In the genomic region with DNA sequence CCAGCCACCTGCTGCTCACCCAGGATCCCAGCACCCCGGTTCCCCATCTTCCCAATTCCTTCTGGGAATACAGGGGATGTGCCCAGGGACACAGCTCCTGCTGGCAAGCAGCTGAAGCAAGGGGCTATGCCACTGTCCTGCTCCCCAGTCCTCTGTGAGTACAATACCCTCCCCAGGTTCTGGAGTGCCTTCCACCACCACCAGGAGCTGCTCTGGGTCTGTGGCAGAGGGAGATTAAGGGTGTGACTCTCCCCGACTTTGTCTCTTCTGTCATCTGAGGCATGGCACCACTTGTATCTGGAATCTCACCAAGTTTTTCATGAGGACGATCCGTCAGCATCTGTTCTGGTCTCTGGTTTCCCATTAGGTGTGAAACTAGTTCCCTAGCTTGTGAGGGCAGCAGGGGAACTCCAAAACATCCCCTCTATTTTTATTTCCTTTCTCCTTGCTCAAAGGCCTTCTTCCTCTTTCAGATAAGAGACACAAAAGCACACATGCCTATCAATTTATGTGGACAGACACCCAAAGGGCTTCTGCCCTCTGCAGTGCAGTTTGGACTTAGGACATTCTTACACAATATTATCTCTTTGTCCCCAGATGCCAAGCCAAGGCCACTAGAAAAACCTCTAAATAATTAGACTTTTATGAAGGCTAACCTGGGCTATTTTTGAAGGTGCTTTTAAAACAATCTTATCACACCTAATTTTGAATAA, we compare ENCODE assay signal across 11 cellular contexts. TPM values are rescaled to one million over a fixed set of nuclear protein-coding genes. Genes with fewer than 3 reads are reported as not detected.
A peak's percentile ranks its signal among the peaks of the same experiment; 100 is the strongest.
DNase-seq lines count a peak whose midpoint lies in the region; ATAC-seq and TF ChIP-seq lines count a peak whose summit lies in the region.
"Had no signal": no experiment of that assay in that cellular context is flagged by ENCODE, and none has a peak within 500 bp of the region (broad histone marks: within the 10 kb centered on the region; RNA-seq: fewer than 3 reads in every experiment).

No MANE protein-coding gene starts in this region.

- H4K20me1 ChIP-seq in Loucy (ENCODE audit: insufficient read depth, low read length, poor library complexity, severe bottlenecking) = peaks cover 11% of the 10 kb centered on the region

- H3K79me2 ChIP-seq in Loucy (ENCODE audit: insufficient read depth, low read length) = peaks cover 31% of the 10 kb centered on the region; the same call in 1 of the 2 replicates

- H3K36me3 ChIP-seq in GM06990 (ENCODE audit: control insufficient read depth, insufficient read depth, low read length) (no peaks in the 10 kb centered on the region), Loucy (ENCODE audit: insufficient read depth, low read length) (peaks cover 52% of the 10 kb centered on the region)

- no peak overlapping the region for H3K4me2 ChIP-seq in Loucy (ENCODE audit: low read depth, low read length, poor library complexity, severe bottlenecking)

- TF ChIP-seq CTCF in GM06990 (IDR thresholded peaks at IDR 0.05; ENCODE audit: insufficient read depth, low read length, poor library complexity, severe bottlenecking) (peak; percentile 34), Loucy (conservative IDR thresholded peaks at IDR 0.05; ENCODE audit: low read length) (peak; percentile 36), choroid plexus epithelial cell (conservative IDR thresholded peaks at IDR 0.05; ENCODE audit: low read depth, low read length) (peak; percentile 43), neural crest cell (conservative IDR thresholded peaks at IDR 0.05) (peak; percentile 31)

- H3K9me3 ChIP-seq in Loucy (ENCODE audit: insufficient read depth, low read depth, low read length) = no peaks in the 10 kb centered on the region

- H3K4me3 Mint-ChIP-seq in neural crest cell = no peak overlapping the region
- no peak overlapping the region for H3K4me3 Mint-ChIP-seq in activated T-cell treated with anti-CD3 and anti-CD28 coated beads, Interleukin-2, amount 50 U/mL, for 4 hours
- H3K4me3 Mint-ChIP-seq: brain, memory B cell had no signal

- H3K27me3 Mint-ChIP-seq in neural crest cell (ENCODE audit: low read depth) = no peaks in the 10 kb centered on the region
- H3K27me3 Mint-ChIP-seq in activated T-cell treated with anti-CD3 and anti-CD28 coated beads, Interleukin-2, amount 50 U/mL, for 4 hours (ENCODE audit: low read depth) = no peaks in the 10 kb centered on the region
- H3K27me3 Mint-ChIP-seq: brain had no signal

- DNase-seq in GM06990 (ENCODE audit: extremely low read depth, insufficient read length) (no peak), choroid plexus epithelial cell (ENCODE audit: low read depth) (no peak), neural crest cell (ENCODE audit: low read depth, low spot score) (no peak)
- no peak for DNase-seq in stimulated activated CD4-positive, alpha-beta T cell treated with anti-CD3 and anti-CD28 coated beads, Interleukin-4, amount 100 ng/mL, for 4 hours
- no peak for DNase-seq in activated CD4-positive, alpha-beta T cell treated with anti-CD3 and anti-CD28 coated beads for 1 hour
- no peak for DNase-seq in activated T-cell treated with anti-CD3 and anti-CD28 coated beads, Interleukin-2, amount 50 U/mL, for 4 hours
- DNase-seq: T-helper 2 cell had no signal

- peaks cover 3% of the 10 kb centered on the region for H3K9me3 Mint-ChIP-seq in neural crest cell
- peaks cover 3% of the 10 kb centered on the region for H3K9me3 Mint-ChIP-seq in activated T-cell treated with anti-CD3 and anti-CD28 coated beads, Interleukin-2, amount 50 U/mL, for 4 hours

- H3K9me2 ChIP-seq in Loucy (replicated peaks; ENCODE audit: low read depth, low read length) = no peaks in the 10 kb centered on the region

- ATAC-seq in GM18870 (IDR thresholded peaks at IDR 0.05; ENCODE audit: unreplicated experiment) = no peak
- ATAC-seq in activated T-cell treated with anti-CD3 and anti-CD28 coated beads, Interleukin-2, amount 50 U/mL, for 4 hours = no peak

- H3K4me1 ChIP-seq in Loucy (ENCODE audit: insufficient read depth, low read length, poor library complexity, severe bottlenecking) = no peaks in the 10 kb centered on the region

- no peak overlapping the region for H3K27ac Mint-ChIP-seq in neural crest cell (ENCODE audit: unreplicated experiment)
- H3K27ac Mint-ChIP-seq: memory B cell had no signal

- H2AFZ ChIP-seq in Loucy (ENCODE audit: low read length) = no peak overlapping the region

- peaks cover 11% of the 10 kb centered on the region for H3K4me1 Mint-ChIP-seq in neural crest cell
- H3K4me1 Mint-ChIP-seq in activated T-cell treated with anti-CD3 and anti-CD28 coated beads, Interleukin-2, amount 50 U/mL, for 4 hours (ENCODE audit: low read depth) = no peaks in the 10 kb centered on the region
- H3K4me1 Mint-ChIP-seq: brain, memory B cell had no signal

- H3K36me3 Mint-ChIP-seq in neural crest cell (ENCODE audit: low read depth) = peaks cover 5% of the 10 kb centered on the region
- no peaks in the 10 kb centered on the region for H3K36me3 Mint-ChIP-seq in activated T-cell treated with anti-CD3 and anti-CD28 coated beads, Interleukin-2, amount 50 U/mL, for 4 hours (ENCODE audit: insufficient read depth)
- H3K36me3 Mint-ChIP-seq: memory B cell had no signal

- no peaks in the 10 kb centered on the region for H3F3A ChIP-seq in Loucy (ENCODE audit: low read depth)

- H3K4me3 ChIP-seq in GM06990 (replicated peaks; ENCODE audit: low read depth, low read length) = no peak overlapping the region
- H3K4me3 ChIP-seq in Loucy (ENCODE audit: low read length, poor library complexity, severe bottlenecking) = no peak overlapping the region
- no peak overlapping the region for H3K4me3 ChIP-seq in choroid plexus epithelial cell (ENCODE audit: low read depth, low read length)

- H3K27me3 ChIP-seq in GM06990 (replicated peaks; ENCODE audit: control insufficient read depth, insufficient read depth, low read length) = no peaks in the 10 kb centered on the region
- no peaks in the 10 kb centered on the region for H3K27me3 ChIP-seq in Loucy (ENCODE audit: insufficient read depth, low read length, poor library complexity, severe bottlenecking)

- H3K9ac ChIP-seq in Loucy (ENCODE audit: low read depth, low read length, poor library complexity, severe bottlenecking) = no peak overlapping the region

RNA-seq across cellular contexts. Expression of a gene that starts 26.8 kb away (rescaled TPM):
- total RNA-seq in neural crest cell = 15.0 and 15.3 TPM in 2 replicates
- 1 to 10 TPM; 1.5 to 2.2 (median 1.8) TPM for total RNA-seq in activated T-cell treated with anti-CD3 and anti-CD28 coated beads, Interleukin-2, amount 50 U/mL, for 4 hours
